Comparison of ENCODE assay signal across 8 cellular contexts in genomic region chr17:51260960-51261958, GRCh38. TPM values are rescaled to one million over a fixed set of nuclear protein-coding genes. Genes with fewer than 3 reads are reported as not detected.
DNase-seq lines count a peak whose midpoint lies in the region; ATAC-seq and TF ChIP-seq lines count a peak whose summit lies in the region.

No MANE protein-coding gene starts in this region.

- no peak overlapping the region for H3K4ac ChIP-seq in mesendoderm (ENCODE audit: low read depth, low read length)

- peaks cover 57% of the 10 kb centered on the region for H3K4me1 Mint-ChIP-seq in activated CD8-positive, alpha-beta T cell treated with anti-CD3 and anti-CD28 coated beads for 36 hours (ENCODE audit: low read depth)
- H3K4me1 Mint-ChIP-seq in effector memory CD8-positive, alpha-beta T cell (ENCODE audit: low read depth in 2 of 2): peaks cover 30 to 54% of the 10 kb centered on the region in 2 donors

- peak overlapping the region; percentile 99 for H3K27ac Mint-ChIP-seq in activated CD8-positive, alpha-beta T cell treated with anti-CD3 and anti-CD28 coated beads for 36 hours
- peak overlapping the region; percentile 96 to 98 for H3K27ac Mint-ChIP-seq in effector memory CD8-positive, alpha-beta T cell

- H3K4me2 ChIP-seq in mesendoderm (ENCODE audit: low read length): peak overlapping the region; percentile 78

- peaks cover 42% of the 10 kb centered on the region for H3K36me3 Mint-ChIP-seq in activated CD8-positive, alpha-beta T cell treated with anti-CD3 and anti-CD28 coated beads for 36 hours (ENCODE audit: low read depth)
- H3K36me3 Mint-ChIP-seq in effector memory CD8-positive, alpha-beta T cell (ENCODE audit: insufficient read depth): peaks cover 62% of the 10 kb centered on the region

- CTCF ChIA-PET in activated CD8-positive, alpha-beta T cell treated with anti-CD3 and anti-CD28 coated beads for 36 hours (lab: Charles Lee): interaction anchor here (1.0 kb wide), 1 partner anchor 8 kb away, joined by 3 read pairs; no protein-coding TSS in a partner anchor

- POLR2A ChIA-PET in activated CD8-positive, alpha-beta T cell treated with anti-CD3 and anti-CD28 coated beads for 36 hours (lab: Charles Lee): interaction anchor here (1.4 kb wide), 1 partner anchor 25 kb away, joined by 4 read pairs; no protein-coding TSS in a partner anchor

- no peaks in the 10 kb centered on the region for H3K9me3 Mint-ChIP-seq in activated CD8-positive, alpha-beta T cell treated with anti-CD3 and anti-CD28 coated beads for 36 hours
- H3K9me3 Mint-ChIP-seq in effector memory CD8-positive, alpha-beta T cell: no peaks in the 10 kb centered on the region

- H4K8ac ChIP-seq in mesendoderm (ENCODE audit: low read depth, low read length): no peak overlapping the region

- H2BK5ac ChIP-seq in mesendoderm (ENCODE audit: low read length): no peak overlapping the region

- no peaks in the 10 kb centered on the region for H3K36me3 ChIP-seq in mesendoderm (ENCODE audit: control insufficient read depth, insufficient read depth, low read length)

- H3K56ac ChIP-seq in mesendoderm (ENCODE audit: low read length): peak overlapping the region; percentile 90

- peak overlapping the region; percentile 93 for H3K27ac ChIP-seq in mesendoderm (ENCODE audit: low read depth, low read length)

- H2BK120ac ChIP-seq in mesendoderm (ENCODE audit: low read depth, low read length): no peak overlapping the region

- peaks cover 17% of the 10 kb centered on the region for H3K79me1 ChIP-seq in mesendoderm (ENCODE audit: low read length)

- intact Hi-C loops in activated CD8-positive, alpha-beta T cell treated with anti-CD3 and anti-CD28 coated beads for 36 hours (cut with micrococcal nuclease): no loop called here

- H3K23ac ChIP-seq in mesendoderm (ENCODE audit: low read length): peak overlapping the region; percentile 3

- no peak overlapping the region for H2BK15ac ChIP-seq in mesendoderm (replicated peaks; ENCODE audit: low read depth)

- peak overlapping the region; percentile 83 for H3K4me3 ChIP-seq in mesendoderm (ENCODE audit: low read length)

- peak overlapping the region; percentile 94 for H3K9ac ChIP-seq in mesendoderm (ENCODE audit: low read length)

- peaks cover 56% of the 10 kb centered on the region for H3K79me2 ChIP-seq in mesendoderm (ENCODE audit: control insufficient read depth, insufficient read depth, low read length)

- no peak for TF ChIP-seq CTCF in activated CD8-positive, alpha-beta T cell treated with anti-CD3 and anti-CD28 coated beads for 36 hours (IDR thresholded peaks at IDR 0.05)

- ATAC-seq in GM18868 (IDR thresholded peaks at IDR 0.05; ENCODE audit: unreplicated experiment): peak; percentile 60
- peak; percentile 63 for ATAC-seq in HG03097 (IDR thresholded peaks at IDR 0.05; ENCODE audit: low FRiP score, unreplicated experiment)
- ATAC-seq in activated CD8-positive, alpha-beta T cell treated with anti-CD3 and anti-CD28 coated beads for 36 hours: peak; percentile 55
- peak; percentile 62 for ATAC-seq in effector memory CD8-positive, alpha-beta T cell (replicated peaks)

- no peak overlapping the region for H4K5ac ChIP-seq in mesendoderm (ENCODE audit: low read length)

- H3K27me3 ChIP-seq in mesendoderm (ENCODE audit: insufficient read depth, low read length, poor library complexity): no peaks in the 10 kb centered on the region

- peaks cover 2% of the 10 kb centered on the region for H3K4me1 ChIP-seq in mesendoderm (ENCODE audit: control insufficient read depth, low read depth, low read length)

- H3K18ac ChIP-seq in mesendoderm (ENCODE audit: low read length): peak overlapping the region; percentile 89

- peak; percentile 48 for DNase-seq in AG08395 (ENCODE audit: low spot score)
- DNase-seq in NCI-H510A (lab: John Stamatoyannopoulos, UW): peak; percentile 81
- peak; percentile 77 for DNase-seq in activated CD8-positive, alpha-beta T cell treated with anti-CD3 and anti-CD28 coated beads for 36 hours
- DNase-seq in effector memory CD8-positive, alpha-beta T cell: peak; percentile 75 to 82 (median 77)
- DNase-seq in mesendoderm: peak; percentile 82
- peak; percentile 63 for DNase-seq in stimulated activated CD8-positive, alpha-beta memory T cell treated with anti-CD3 and anti-CD28 coated beads, Interleukin-15, amount 100 ng/mL, for 24 hours (ENCODE audit: low read depth)

- peak overlapping the region; percentile 77 for H3K4me3 Mint-ChIP-seq in activated CD8-positive, alpha-beta T cell treated with anti-CD3 and anti-CD28 coated beads for 36 hours
- H3K4me3 Mint-ChIP-seq in effector memory CD8-positive, alpha-beta T cell: peak overlapping the region; percentile 82 to 88

- no peak overlapping the region for H2AK5ac ChIP-seq in mesendoderm (ENCODE audit: low read length)

- no peaks in the 10 kb centered on the region for H3K27me3 Mint-ChIP-seq in activated CD8-positive, alpha-beta T cell treated with anti-CD3 and anti-CD28 coated beads for 36 hours
- no peaks in the 10 kb centered on the region for H3K27me3 Mint-ChIP-seq in effector memory CD8-positive, alpha-beta T cell

- no CpG with 5 or more reads among the region's 52 CpGs for WGBS in mesendoderm (ENCODE audit: extremely low coverage, insufficient coverage, low lambda C conversion rate)

RNA-seq across cellular contexts. Expression of gene UTP18, which starts 0.9 kb away (rescaled TPM):
- 10 to 100 TPM; 61.9 to 67.9 TPM for total RNA-seq in activated CD8-positive, alpha-beta T cell treated with anti-CD3 and anti-CD28 coated beads for 36 hours
- polyA plus RNA-seq in mesendoderm (2013, experiment 1 of 2): 75.1 TPM
- polyA plus RNA-seq in mesendoderm (2013, experiment 2 of 2): 74.6 TPM

RNA-seq across cellular contexts. Expression of gene MBTD1, which starts 1.4 kb away (rescaled TPM):
- 10 to 100 TPM in 1 of 2 experiments, 1 to 10 TPM in 1; 7.0 to 10.2 TPM for total RNA-seq in activated CD8-positive, alpha-beta T cell treated with anti-CD3 and anti-CD28 coated beads for 36 hours
- 20.7 TPM for polyA plus RNA-seq in mesendoderm (2013, experiment 1 of 2)
- 20.6 TPM for polyA plus RNA-seq in mesendoderm (2013, experiment 2 of 2)

Comparison
In these comparisons a context has a peak if more than half of its experiments do, and no peak if none do; other contexts are left out.
1. Peak in every context shown above with its lines: DNase-seq, ATAC-seq, H3K4me3 ChIP-seq and H3K27ac ChIP-seq.